ENCODE assay signal across 18 cellular contexts in the genomic region with DNA sequence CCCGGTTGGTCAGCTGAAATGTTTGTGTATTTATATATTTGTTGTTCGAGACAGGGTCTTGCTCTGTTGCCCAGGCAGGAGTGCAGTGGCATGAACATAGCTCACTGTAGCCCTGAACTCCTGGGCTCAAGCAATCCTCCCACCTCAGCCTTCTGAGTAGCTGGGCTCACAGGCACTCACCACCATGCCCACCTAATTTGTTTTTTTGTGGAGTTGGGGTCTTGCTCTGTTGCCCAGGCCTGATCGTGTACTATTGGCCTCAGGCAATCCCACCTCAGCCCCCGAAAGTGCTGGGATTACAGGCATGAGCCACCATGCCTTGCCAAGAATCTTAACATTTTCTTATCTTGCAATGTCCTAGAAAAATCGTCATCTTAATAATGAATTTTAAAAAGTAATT. TPM values are rescaled to one million over a fixed set of nuclear protein-coding genes. Genes with fewer than 3 reads are reported as not detected.
DNase-seq lines count a peak whose midpoint lies in the region; ATAC-seq and TF ChIP-seq lines count a peak whose summit lies in the region.
"Had no signal": no experiment of that assay in that cellular context is flagged by ENCODE, and none has a peak within 500 bp of the region (broad histone marks: within the 10 kb centered on the region; RNA-seq: fewer than 3 reads in every experiment).

No MANE protein-coding gene starts in this region.

- no peak for ATAC-seq in left colon
- ATAC-seq: naive thymus-derived CD4-positive, alpha-beta T cell had no signal

- H3K27ac Mint-ChIP-seq in activated CD4-positive, alpha-beta memory T cell treated with anti-CD3 and anti-CD28 coated beads for 36 hours = peak overlapping the region; percentile 23
- no peak overlapping the region for H3K27ac Mint-ChIP-seq in activated CD4-positive, alpha-beta memory T cell treated with anti-CD3 and anti-CD28 coated beads, Interleukin-2, amount 10 ng/mL, durations not matched to agents 7 days and 5 days
- H3K27ac Mint-ChIP-seq in activated T-helper 2 cell treated with anti-CD3 and anti-CD28 coated beads, Interferon-gamma antibody, Interleukin-2, Interleukin-4, amounts not matched to agents 10 μg/mL and 5 μg/mL and 100 μg/mL, durations not matched to agents 14 hours and 24 hours and 36 hours = no peak overlapping the region
- no peak overlapping the region for H3K27ac Mint-ChIP-seq in neural crest cell (ENCODE audit: unreplicated experiment)

- H3K4me3 Mint-ChIP-seq in activated CD4-positive, alpha-beta memory T cell treated with anti-CD3 and anti-CD28 coated beads for 36 hours = no peak overlapping the region
- no peak overlapping the region for H3K4me3 Mint-ChIP-seq in activated CD4-positive, alpha-beta memory T cell treated with anti-CD3 and anti-CD28 coated beads, Interleukin-2, amount 10 ng/mL, durations not matched to agents 7 days and 5 days
- peak overlapping the region; percentile 52 for H3K4me3 Mint-ChIP-seq in activated T-helper 2 cell treated with anti-CD3 and anti-CD28 coated beads, Interferon-gamma antibody, Interleukin-2, Interleukin-4, amounts not matched to agents 10 μg/mL and 5 μg/mL and 100 μg/mL, durations not matched to agents 14 hours and 24 hours and 36 hours (ENCODE audit: low read depth)
- H3K4me3 Mint-ChIP-seq in neural crest cell = peak overlapping the region; percentile 96

- CTCF ChIA-PET in activated CD4-positive, alpha-beta memory T cell treated with anti-CD3 and anti-CD28 coated beads for 36 hours (lab: Charles Lee) = interaction anchor here (1.5 kb wide), 1 partner anchor 49 kb away, joined by 5 read pairs; no protein-coding TSS in a partner anchor
- CTCF ChIA-PET in activated CD4-positive, alpha-beta memory T cell treated with anti-CD3 and anti-CD28 coated beads, Interleukin-2, amount 10 ng/mL, durations not matched to agents 7 days and 5 days (lab: Charles Lee) = no interaction called here

- TF ChIP-seq CTCF in DOHH2 (IDR thresholded peaks at IDR 0.05; ENCODE audit: low read depth, low read length, poor library complexity, severe bottlenecking) (no peak), neural crest cell (conservative IDR thresholded peaks at IDR 0.05) (no peak)

- peaks cover 68% of the 10 kb centered on the region for H3K36me3 ChIP-seq in DOHH2 (ENCODE audit: control insufficient read depth, low read length)

- peaks cover 80% of the 10 kb centered on the region for H3K4me1 ChIP-seq in DOHH2 (ENCODE audit: control insufficient read depth, low read length)

- H3K27me3 Mint-ChIP-seq in activated CD4-positive, alpha-beta memory T cell treated with anti-CD3 and anti-CD28 coated beads for 36 hours = no peaks in the 10 kb centered on the region
- H3K27me3 Mint-ChIP-seq in activated CD4-positive, alpha-beta memory T cell treated with anti-CD3 and anti-CD28 coated beads, Interleukin-2, amount 10 ng/mL, durations not matched to agents 7 days and 5 days = no peaks in the 10 kb centered on the region
- no peaks in the 10 kb centered on the region for H3K27me3 Mint-ChIP-seq in activated T-helper 2 cell treated with anti-CD3 and anti-CD28 coated beads, Interferon-gamma antibody, Interleukin-2, Interleukin-4, amounts not matched to agents 10 μg/mL and 5 μg/mL and 100 μg/mL, durations not matched to agents 14 hours and 24 hours and 36 hours (ENCODE audit: low read depth)
- H3K27me3 Mint-ChIP-seq in neural crest cell (ENCODE audit: low read depth) = peaks cover 10% of the 10 kb centered on the region
- H3K27me3 Mint-ChIP-seq: naive thymus-derived CD4-positive, alpha-beta T cell had no signal

- H3K36me3 Mint-ChIP-seq in activated CD4-positive, alpha-beta memory T cell treated with anti-CD3 and anti-CD28 coated beads for 36 hours = peaks cover 58% of the 10 kb centered on the region
- peaks cover 54% of the 10 kb centered on the region for H3K36me3 Mint-ChIP-seq in activated CD4-positive, alpha-beta memory T cell treated with anti-CD3 and anti-CD28 coated beads, Interleukin-2, amount 10 ng/mL, durations not matched to agents 7 days and 5 days (ENCODE audit: low read depth)
- H3K36me3 Mint-ChIP-seq in activated T-helper 2 cell treated with anti-CD3 and anti-CD28 coated beads, Interferon-gamma antibody, Interleukin-2, Interleukin-4, amounts not matched to agents 10 μg/mL and 5 μg/mL and 100 μg/mL, durations not matched to agents 14 hours and 24 hours and 36 hours (ENCODE audit: low read depth) = peaks cover 55% of the 10 kb centered on the region
- peaks cover 38% of the 10 kb centered on the region for H3K36me3 Mint-ChIP-seq in neural crest cell (ENCODE audit: low read depth)

- H3K4me2 ChIP-seq in DOHH2 (ENCODE audit: low read length) = peak overlapping the region; percentile 87; the same call in 1 of the 2 replicates

- H3K79me2 ChIP-seq in DOHH2 (ENCODE audit: control insufficient read depth, low read length) = peaks cover 40% of the 10 kb centered on the region

- no peak overlapping the region for H3K4me3 ChIP-seq in DOHH2 (ENCODE audit: low read length)
- H3K4me3 ChIP-seq: coronary artery had no signal

- DNase-seq in activated CD4-positive, alpha-beta memory T cell treated with anti-CD3 and anti-CD28 coated beads for 36 hours = no peak
- DNase-seq in activated CD4-positive, alpha-beta memory T cell treated with anti-CD3 and anti-CD28 coated beads, Interleukin-2, amount 10 ng/mL, durations not matched to agents 7 days and 5 days = no peak
- DNase-seq in activated T-helper 2 cell treated with anti-CD3 and anti-CD28 coated beads, Interferon-gamma antibody, Interleukin-2, Interleukin-4, amounts not matched to agents 10 μg/mL and 5 μg/mL and 100 μg/mL, durations not matched to agents 14 hours and 24 hours and 36 hours (ENCODE audit: low spot score) = no peak
- DNase-seq in neural crest cell (ENCODE audit: low read depth, low spot score) = no peak
- no peak for DNase-seq in SHP77 treated with DMSO at 0.1 percent for 48 hours (lab: John Stamatoyannopoulos, UW)
- DNase-seq in left colon = no peak
- no peak for DNase-seq in NOMO-1 treated with dmso at 0.1 percent for 144 hours (lab: John Stamatoyannopoulos, UW; ENCODE audit: unreplicated experiment)
- DNase-seq: aorta; erythroblast; GDM1; KBM-7; naive thymus-derived CD4-positive, alpha-beta T cell; NCI-H1092; NCI-H69; WERI-Rb-1 had no signal

- no peak overlapping the region for H3K27ac ChIP-seq in DOHH2 (ENCODE audit: low read depth, low read length)
- H3K27ac ChIP-seq: coronary artery, HL-60, WERI-Rb-1 had no signal

- no peaks in the 10 kb centered on the region for H3K9me3 ChIP-seq in DOHH2 (ENCODE audit: control insufficient read depth, insufficient read depth, low read length)

- no peaks in the 10 kb centered on the region for H3K9me2 ChIP-seq in DOHH2 (replicated peaks; ENCODE audit: control insufficient read depth, low read length)

- POLR2A ChIA-PET in activated CD4-positive, alpha-beta memory T cell treated with anti-CD3 and anti-CD28 coated beads for 36 hours (lab: Charles Lee) = no interaction called here
- POLR2A ChIA-PET in activated CD4-positive, alpha-beta memory T cell treated with anti-CD3 and anti-CD28 coated beads, Interleukin-2, amount 10 ng/mL, durations not matched to agents 7 days and 5 days (lab: Charles Lee) = no interaction called here

- intact Hi-C loops in activated CD4-positive, alpha-beta memory T cell treated with anti-CD3 and anti-CD28 coated beads for 36 hours (cut with micrococcal nuclease) = loop anchor here (10.0 kb wide), 1 partner anchor 1020 kb away; the partner anchor contains the start of gene ULK1
- intact Hi-C loops in activated T-helper 2 cell treated with anti-CD3 and anti-CD28 coated beads, Interferon-gamma antibody, Interleukin-2, Interleukin-4, amounts not matched to agents 10 μg/mL and 5 μg/mL and 100 μg/mL, durations not matched to agents 14 hours and 24 hours and 36 hours (cut with micrococcal nuclease) = no loop called here
- intact Hi-C loops in left colon (cut with DNase I, micrococcal nuclease) = no loop called here

- no peaks in the 10 kb centered on the region for H3K9me3 Mint-ChIP-seq in activated CD4-positive, alpha-beta memory T cell treated with anti-CD3 and anti-CD28 coated beads for 36 hours
- no peaks in the 10 kb centered on the region for H3K9me3 Mint-ChIP-seq in activated CD4-positive, alpha-beta memory T cell treated with anti-CD3 and anti-CD28 coated beads, Interleukin-2, amount 10 ng/mL, durations not matched to agents 7 days and 5 days
- no peaks in the 10 kb centered on the region for H3K9me3 Mint-ChIP-seq in activated T-helper 2 cell treated with anti-CD3 and anti-CD28 coated beads, Interferon-gamma antibody, Interleukin-2, Interleukin-4, amounts not matched to agents 10 μg/mL and 5 μg/mL and 100 μg/mL, durations not matched to agents 14 hours and 24 hours and 36 hours
- no peaks in the 10 kb centered on the region for H3K9me3 Mint-ChIP-seq in neural crest cell
- H3K9me3 Mint-ChIP-seq: naive thymus-derived CD4-positive, alpha-beta T cell had no signal

- H4K20me1 ChIP-seq in DOHH2 (ENCODE audit: control insufficient read depth, insufficient read depth, low read depth, low read length) = peaks cover 39% of the 10 kb centered on the region

- H3F3A ChIP-seq in DOHH2 (ENCODE audit: control insufficient read depth, insufficient read depth) = peaks cover 72% of the 10 kb centered on the region

- peaks cover 61% of the 10 kb centered on the region for H3K4me1 Mint-ChIP-seq in activated CD4-positive, alpha-beta memory T cell treated with anti-CD3 and anti-CD28 coated beads for 36 hours (ENCODE audit: low read depth)
- peaks cover 71% of the 10 kb centered on the region for H3K4me1 Mint-ChIP-seq in activated CD4-positive, alpha-beta memory T cell treated with anti-CD3 and anti-CD28 coated beads, Interleukin-2, amount 10 ng/mL, durations not matched to agents 7 days and 5 days
- peaks cover 67% of the 10 kb centered on the region for H3K4me1 Mint-ChIP-seq in activated T-helper 2 cell treated with anti-CD3 and anti-CD28 coated beads, Interferon-gamma antibody, Interleukin-2, Interleukin-4, amounts not matched to agents 10 μg/mL and 5 μg/mL and 100 μg/mL, durations not matched to agents 14 hours and 24 hours and 36 hours (ENCODE audit: low read depth)
- H3K4me1 Mint-ChIP-seq in neural crest cell = peaks cover 62% of the 10 kb centered on the region

- H3K27me3 ChIP-seq in DOHH2 (ENCODE audit: control insufficient read depth, low read length) = no peaks in the 10 kb centered on the region

RNA-seq across cellular contexts. Expression of gene RAN, which starts 3.3 kb away (rescaled TPM):
- 1,000 to 10,000 TPM; 2,100 to 2,144 TPM for total RNA-seq in activated CD4-positive, alpha-beta memory T cell treated with anti-CD3 and anti-CD28 coated beads for 36 hours
- total RNA-seq in activated CD4-positive, alpha-beta memory T cell treated with anti-CD3 and anti-CD28 coated beads, Interleukin-2, amount 10 ng/mL, durations not matched to agents 7 days and 5 days = 100 to 1,000 TPM; 932 to 936 TPM
- total RNA-seq in activated T-helper 2 cell treated with anti-CD3 and anti-CD28 coated beads, Interferon-gamma antibody, Interleukin-2, Interleukin-4, amounts not matched to agents 10 μg/mL and 5 μg/mL and 100 μg/mL, durations not matched to agents 14 hours and 24 hours and 36 hours = 1,905 and 1,953 TPM in 2 replicates
- total RNA-seq in neural crest cell = 1,593 and 1,610 TPM in 2 replicates
- total RNA-seq in left colon = 100 to 1,000 TPM; 266 to 344 TPM

RNA-seq across cellular contexts. Expression of gene STX2, which starts 36.1 kb away (rescaled TPM):
- 10 to 100 TPM; 18.1 to 22.8 TPM for total RNA-seq in activated CD4-positive, alpha-beta memory T cell treated with anti-CD3 and anti-CD28 coated beads for 36 hours
- 10 to 100 TPM; 22.4 to 23.0 TPM for total RNA-seq in activated CD4-positive, alpha-beta memory T cell treated with anti-CD3 and anti-CD28 coated beads, Interleukin-2, amount 10 ng/mL, durations not matched to agents 7 days and 5 days
- total RNA-seq in activated T-helper 2 cell treated with anti-CD3 and anti-CD28 coated beads, Interferon-gamma antibody, Interleukin-2, Interleukin-4, amounts not matched to agents 10 μg/mL and 5 μg/mL and 100 μg/mL, durations not matched to agents 14 hours and 24 hours and 36 hours = 19.6 and 19.9 TPM in 2 replicates
- total RNA-seq in neural crest cell = 31.0 and 32.7 TPM in 2 replicates
- total RNA-seq in left colon = 1 to 10 TPM; 2.9 to 7.1 TPM

Comparison
In these comparisons a context has a peak if more than half of its experiments do, and no peak if none do; other contexts are left out.
1. H3K4me3 Mint-ChIP-seq: peak in activated T-helper 2 cell treated with anti-CD3 and anti-CD28 coated beads, Interferon-gamma antibody, Interleukin-2, Interleukin-4, amounts not matched to agents 10 μg/mL and 5 μg/mL and 100 μg/mL, durations not matched to agents 14 hours and 24 hours and 36 hours (single experiment) and neural crest cell (single experiment); none in activated CD4-positive, alpha-beta memory T cell treated with anti-CD3 and anti-CD28 coated beads for 36 hours (single experiment) and activated CD4-positive, alpha-beta memory T cell treated with anti-CD3 and anti-CD28 coated beads, Interleukin-2, amount 10 ng/mL, durations not matched to agents 7 days and 5 days (single experiment).